Comparison of ENCODE assay signal across 16 cellular contexts in genomic region chr1:3560981-3561380, GRCh38. TPM values are rescaled to one million over a fixed set of nuclear protein-coding genes. Genes with fewer than 3 reads are reported as not detected.
DNase-seq lines count a peak whose midpoint lies in the region; FAIRE-seq and TF ChIP-seq lines count a peak whose summit lies in the region.
"Had no signal": no experiment of that assay in that cellular context is flagged by ENCODE, and none has a peak within 500 bp of the region (broad histone marks: within the 10 kb centered on the region; RNA-seq: fewer than 3 reads in every experiment).

No MANE protein-coding gene starts in this region.

- no peak overlapping the region for H3K4me3 Mint-ChIP-seq in neural crest cell
- H3K4me3 Mint-ChIP-seq: CD4-positive, alpha-beta memory T cell; GM23338; H9 had no signal

- intact Hi-C loops in tibial artery (cut with DNase I; ENCODE audit: low total_unique reads) (loop anchor here (5.0 kb wide), 1 partner anchor 56 kb away; no protein-coding TSS in a partner anchor), transverse colon (cut with DNase I; ENCODE audit: low total_unique reads) (no loop called here)

- H3K4me1 ChIP-seq in tibial artery (peaks cover 0 to 22% (median 10%) of the 10 kb centered on the region in 4 donors), transverse colon (no peaks in the 10 kb centered on the region)

- in situ Hi-C loops in transverse colon (cut with MboI; ENCODE audit: low pct_ligation_motif_present in 1 of 4, low pct_unique_long_range_greater_than_20kb in 1 of 4, low sequenced_read_pairs in 3 of 4) = no loop called here

- DNase-seq in RWPE1 (ENCODE audit: low spot score) = no peak
- no peak for DNase-seq in neural crest cell (ENCODE audit: low read depth, low spot score)
- DNase-seq in retina = peak; percentile 33
- no peak for DNase-seq in tibial artery
- DNase-seq in transverse colon = no peak
- DNase-seq in frontal cortex (ENCODE audit: low spot score in 2 of 2) = no peak
- DNase-seq: Calu3; CD4-positive, alpha-beta memory T cell; COR-L47; DMS53; DMS79 treated with DMSO at 0.1 percent for 48 hours; GF-D8; H9 had no signal

- no peaks in the 10 kb centered on the region for H3K4me1 Mint-ChIP-seq in neural crest cell
- H3K4me1 Mint-ChIP-seq: GM23338, H9 had no signal

- CTCF ChIA-PET in RWPE1 (lab: Yijun Ruan, JAX) = interaction anchor here (0.5 to 1.1 kb wide), 3 partner anchors 58 to 108 kb away, joined by 3 to 6 read pairs (median 4); no protein-coding TSS in a partner anchor

- WGBS in transverse colon (ENCODE audit: low coverage in 1 of 2), 2 donors = 82% methylated on average over 9 of the region's 9 CpGs; no CpG with 5 or more reads in 1 of the 2 donors

- no peak for TF ChIP-seq EP300 in transverse colon (IDR thresholded peaks at IDR 0.05; ENCODE audit: low read depth)

- TF ChIP-seq CTCF in RWPE1 (conservative IDR thresholded peaks at IDR 0.05; ENCODE audit: low read depth) (no peak), neural crest cell (conservative IDR thresholded peaks at IDR 0.05) (no peak), tibial artery (IDR thresholded peaks at IDR 0.05) (no peak), transverse colon (IDR thresholded peaks at IDR 0.05) (no peak)

- peak overlapping the region; percentile 57 for H3K27ac Mint-ChIP-seq in neural crest cell (ENCODE audit: unreplicated experiment)
- H3K27ac Mint-ChIP-seq: CD4-positive, alpha-beta memory T cell; GM23338; H9 had no signal

- H3K4me3 ChIP-seq in tibial artery (no peak overlapping the region), transverse colon (no peak overlapping the region)
- H3K4me3 ChIP-seq: GM23338 had no signal

- H3K27me3 ChIP-seq in tibial artery = peaks cover 0 to 15% of the 10 kb centered on the region in 2 donors
- no peaks in the 10 kb centered on the region for H3K27me3 ChIP-seq in transverse colon

- H3K9me3 ChIP-seq in tibial artery = no peaks in the 10 kb centered on the region
- no peaks in the 10 kb centered on the region for H3K9me3 ChIP-seq in transverse colon

- H3K9me3 Mint-ChIP-seq in neural crest cell = no peaks in the 10 kb centered on the region
- H3K9me3 Mint-ChIP-seq: GM23338, H9 had no signal

- no peaks in the 10 kb centered on the region for H3K27me3 Mint-ChIP-seq in neural crest cell (ENCODE audit: low read depth)

- POLR2A ChIA-PET in RWPE1 (lab: Yijun Ruan, JAX; ENCODE audit: low non-redundant PET) = no interaction called here

- H3K36me3 Mint-ChIP-seq in neural crest cell (ENCODE audit: low read depth) = no peaks in the 10 kb centered on the region
- H3K36me3 Mint-ChIP-seq: CD4-positive, alpha-beta memory T cell had no signal

- TF ChIP-seq POLR2A in transverse colon (IDR thresholded peaks at IDR 0.05) = no peak

- no peak for FAIRE-seq in frontal cortex (lab: Jason Lieb, UNC)
- FAIRE-seq: GM12891, GM18507 had no signal

- H3K36me3 ChIP-seq in tibial artery (no peaks in the 10 kb centered on the region), transverse colon (no peaks in the 10 kb centered on the region)

- H3K27ac ChIP-seq in RWPE1 (peak overlapping the region; percentile 38; the same call in 1 of the 2 replicates), tibial artery (peak overlapping the region; percentile 33 to 44), transverse colon (no peak overlapping the region)

RNA-seq across cellular contexts. Expression of gene MEGF6, which starts 50.3 kb away (rescaled TPM):
- total RNA-seq in neural crest cell (36.7 and 38.8 TPM in 2 replicates), transverse colon (10 to 100 TPM in 2 of 4 donors, 1 to 10 TPM in 2; 4.1 to 27.1 (median 11.4) TPM), frontal cortex (5.3 TPM)

Comparison
In these comparisons a context has a peak if more than half of its experiments do, and no peak if none do; other contexts are left out.
1. H3K27ac ChIP-seq: peak in RWPE1 (single experiment) and tibial artery (2 of 2); none in transverse colon (0 of 4).